ENCODE assay signal across 27 cellular contexts in the genomic region with DNA sequence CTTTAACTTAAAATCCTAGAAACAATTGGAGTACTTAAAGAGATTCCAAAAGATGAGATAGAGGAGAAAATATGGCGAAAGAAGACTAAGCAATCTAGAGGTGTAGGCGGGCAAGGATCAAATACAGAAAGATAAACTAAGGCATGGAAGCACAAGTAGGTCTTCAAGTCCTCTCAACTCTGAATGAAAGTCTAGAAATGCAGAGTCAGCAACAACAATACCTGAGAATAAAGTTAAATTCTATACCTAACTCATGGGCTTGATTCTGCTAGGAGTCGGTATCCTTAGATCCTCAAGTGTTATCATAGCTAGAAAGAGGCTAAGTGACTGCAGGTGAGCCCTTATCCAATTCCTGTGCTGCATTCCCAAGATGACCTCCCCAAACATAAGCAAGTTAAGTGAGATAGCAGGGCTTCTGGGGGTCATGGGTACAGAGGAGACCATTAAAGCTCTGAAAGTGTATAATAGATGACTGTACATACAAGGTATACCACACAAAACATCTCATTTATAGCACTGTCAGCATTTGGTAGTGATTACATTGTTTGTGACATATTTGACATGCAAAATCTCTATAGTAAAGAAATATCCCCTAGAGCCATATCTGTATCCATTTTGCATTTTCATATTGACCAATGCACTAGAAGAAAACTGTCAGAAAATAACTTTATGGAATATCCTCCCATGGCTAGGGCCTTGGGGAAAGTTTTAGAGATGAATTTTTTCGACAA.
"Had no signal": no experiment of that assay in that cellular context is flagged by ENCODE, and none has a peak within 500 bp of the region (broad histone marks: within the 10 kb centered on the region; RNA-seq: fewer than 3 reads in every experiment).

No MANE protein-coding gene starts in this region.

- H3K4me3 Mint-ChIP-seq: activated CD4-positive, alpha-beta memory T cell treated with anti-CD3 and anti-CD28 coated beads, Interleukin-2, amount 10 ng/mL, durations not matched to agents 7 days and 5 days; activated CD4-positive, alpha-beta T cell treated with anti-CD3 and anti-CD28 coated beads, Interleukin-2, amount 10 ng/mL, durations not matched to agents 7 days and 5 days; activated naive CD4-positive, alpha-beta T cell treated with anti-CD3 and anti-CD28 coated beads for 36 hours; activated naive CD4-positive, alpha-beta T cell treated with anti-CD3 and anti-CD28 coated beads, Interleukin-2, amount 50 U/mL, for 24 hours; activated naive CD8-positive, alpha-beta T cell treated with anti-CD3 and anti-CD28 coated beads for 36 hours; activated T-cell treated with anti-CD3 and anti-CD28 coated beads, Interleukin-2, amount 50 U/mL, for 24 hours; activated T-cell treated with anti-CD3 and anti-CD28 coated beads, Interleukin-2, amount 50 U/mL, for 72 hours; central memory CD8-positive, alpha-beta T cell; dendritic cell treated with granulocyte-macrophage colony-stimulating factor and Interleukin-4, amounts not matched to agents 40 ng/mL and 50 ng/mL, for 4 days; endodermal cell had no signal

- H3K27ac ChIP-seq: brain microvascular endothelial cell, coronary artery, dorsolateral prefrontal cortex had no signal

- H3K27me3 Mint-ChIP-seq: dendritic cell treated with granulocyte-macrophage colony-stimulating factor and Interleukin-4, amounts not matched to agents 40 ng/mL and 50 ng/mL, for 4 days had no signal

- H3K9me3 Mint-ChIP-seq: activated CD4-positive, alpha-beta memory T cell treated with anti-CD3 and anti-CD28 coated beads, Interleukin-2, amount 10 ng/mL, durations not matched to agents 7 days and 5 days; activated naive CD4-positive, alpha-beta T cell treated with anti-CD3 and anti-CD28 coated beads for 36 hours; activated naive CD4-positive, alpha-beta T cell treated with anti-CD3 and anti-CD28 coated beads, Interleukin-2, amount 50 U/mL, for 24 hours; activated naive CD8-positive, alpha-beta T cell treated with anti-CD3 and anti-CD28 coated beads for 36 hours; activated T-cell treated with anti-CD3 and anti-CD28 coated beads, Interleukin-2, amount 50 U/mL, for 24 hours; activated T-cell treated with anti-CD3 and anti-CD28 coated beads, Interleukin-2, amount 50 U/mL, for 72 hours; central memory CD8-positive, alpha-beta T cell; dendritic cell treated with granulocyte-macrophage colony-stimulating factor and Interleukin-4, amounts not matched to agents 40 ng/mL and 50 ng/mL, for 4 days; endodermal cell had no signal

- ATAC-seq: activated T-cell treated with anti-CD3 and anti-CD28 coated beads, Interleukin-2, amount 50 U/mL, for 72 hours; esophagus mucosa had no signal

- DNase-seq: activated CD4-positive, alpha-beta memory T cell treated with anti-CD3 and anti-CD28 coated beads, Interleukin-2, amount 10 ng/mL, durations not matched to agents 7 days and 5 days; activated CD4-positive, alpha-beta T cell treated with anti-CD3 and anti-CD28 coated beads for 4 hours; activated CD4-positive, alpha-beta T cell treated with anti-CD3 and anti-CD28 coated beads, Interleukin-2, amount 10 ng/mL, durations not matched to agents 7 days and 5 days; activated CD4-positive, alpha-beta T cell treated with anti-CD3 and anti-CD28 coated beads, Interleukin-2, amount 50 U/mL, for 4 hours; activated CD4-positive, CD25-positive, alpha-beta regulatory T cell; activated CD4-positive, CD25-positive, alpha-beta regulatory T cell treated with anti-CD3 and anti-CD28 coated beads, Interleukin-2, amount 50 U/mL, for 72 hours; activated CD8-positive, alpha-beta memory T cell treated with anti-CD3 and anti-CD28 coated beads, Interleukin-2, amount 50 U/mL, for 48 hours; activated gamma-delta T cell; activated naive CD4-positive, alpha-beta T cell treated with anti-CD3 and anti-CD28 coated beads for 36 hours; activated naive CD8-positive, alpha-beta T cell treated with anti-CD3 and anti-CD28 coated beads for 36 hours; activated T-cell treated with anti-CD3 and anti-CD28 coated beads for 4 hours; activated T-cell treated with anti-CD3 and anti-CD28 coated beads, Interleukin-2, amount 50 U/mL, for 24 hours; activated T-cell treated with anti-CD3 and anti-CD28 coated beads, Interleukin-2, amount 50 U/mL, for 72 hours; anterior cingulate cortex; brain microvascular endothelial cell; dorsolateral prefrontal cortex; effector memory CD4-positive, alpha-beta T cell; endodermal cell; foreskin fibroblast; head of caudate nucleus; hippocampal formation; T-helper 2 cell had no signal

- H3K36me3 Mint-ChIP-seq: activated naive CD4-positive, alpha-beta T cell treated with anti-CD3 and anti-CD28 coated beads, Interleukin-2, amount 50 U/mL, for 24 hours; activated naive CD8-positive, alpha-beta T cell treated with anti-CD3 and anti-CD28 coated beads for 36 hours had no signal

- H3K27me3 ChIP-seq: brain microvascular endothelial cell, dorsolateral prefrontal cortex had no signal

- H3K27ac Mint-ChIP-seq: activated CD4-positive, alpha-beta memory T cell treated with anti-CD3 and anti-CD28 coated beads, Interleukin-2, amount 10 ng/mL, durations not matched to agents 7 days and 5 days; activated CD4-positive, alpha-beta T cell treated with anti-CD3 and anti-CD28 coated beads, Interleukin-2, amount 10 ng/mL, durations not matched to agents 7 days and 5 days; activated naive CD4-positive, alpha-beta T cell treated with anti-CD3 and anti-CD28 coated beads for 36 hours; activated naive CD4-positive, alpha-beta T cell treated with anti-CD3 and anti-CD28 coated beads, Interleukin-2, amount 50 U/mL, for 24 hours; activated naive CD8-positive, alpha-beta T cell treated with anti-CD3 and anti-CD28 coated beads for 36 hours; activated T-cell treated with anti-CD3 and anti-CD28 coated beads, Interleukin-2, amount 50 U/mL, for 24 hours; activated T-cell treated with anti-CD3 and anti-CD28 coated beads, Interleukin-2, amount 50 U/mL, for 72 hours; dendritic cell treated with granulocyte-macrophage colony-stimulating factor and Interleukin-4, amounts not matched to agents 40 ng/mL and 50 ng/mL, for 4 days; endodermal cell had no signal

- H3K4me3 ChIP-seq: coronary artery, dorsolateral prefrontal cortex had no signal

- H3K36me3 ChIP-seq: brain microvascular endothelial cell had no signal
